Comparison of ENCODE assay signal across 10 cellular contexts in genomic region chr19:17441241-17442135, GRCh38. TPM values are rescaled to one million over a fixed set of nuclear protein-coding genes. Genes with fewer than 3 reads are reported as not detected.
A peak's percentile ranks its signal among the peaks of the same experiment; 100 is the strongest.
DNase-seq lines count a peak whose midpoint lies in the region; ATAC-seq, FAIRE-seq and TF ChIP-seq lines count a peak whose summit lies in the region.
"Had no signal": no experiment of that assay in that cellular context is flagged by ENCODE, and none has a peak within 500 bp of the region (broad histone marks: within the 10 kb centered on the region; RNA-seq: fewer than 3 reads in every experiment).

No MANE protein-coding gene starts in this region.

- FAIRE-seq in GM19239 (lab: Jason Lieb, UNC): no peak

- H3K27ac Mint-ChIP-seq in memory B cell: no peak overlapping the region

- H3K27me3 ChIP-seq in body of pancreas (no peaks in the 10 kb centered on the region), vagina (no peaks in the 10 kb centered on the region)

- no peaks in the 10 kb centered on the region for H3K9me3 ChIP-seq in body of pancreas
- H3K9me3 ChIP-seq in vagina: no peaks in the 10 kb centered on the region

- H3K4me3 Mint-ChIP-seq in memory B cell: no peak overlapping the region

- H3K36me3 ChIP-seq in body of pancreas (replicated peaks in 1 of 2; ENCODE audit: insufficient read depth in 1 of 2, low read depth in 2 of 2) (no peaks in the 10 kb centered on the region), vagina (no peaks in the 10 kb centered on the region)

- H3K9me3 Mint-ChIP-seq in memory B cell: no peaks in the 10 kb centered on the region

- TF ChIP-seq POLR2A in body of pancreas (IDR thresholded peaks at IDR 0.05): no peak
- no peak for TF ChIP-seq POLR2A in vagina (IDR thresholded peaks at IDR 0.05)

- no peaks in the 10 kb centered on the region for H3K4me1 Mint-ChIP-seq in memory B cell

- intact Hi-C loops in body of pancreas (cut with DNase I) (no loop called here), vagina (cut with DNase I) (no loop called here)

- peak; percentile 58 for ATAC-seq in body of pancreas
- ATAC-seq in memory B cell (ENCODE audit: low read depth): peak; percentile 49
- no peak for ATAC-seq in HG02885 (IDR thresholded peaks at IDR 0.05; ENCODE audit: poor library complexity, unreplicated experiment)

- H3K4me1 ChIP-seq in body of pancreas: no peaks in the 10 kb centered on the region
- no peaks in the 10 kb centered on the region for H3K4me1 ChIP-seq in vagina

- peak; percentile 19 to 26 for DNase-seq in NOMO-1 (lab: John Stamatoyannopoulos, UW; ENCODE audit: unreplicated experiment in 2 of 2)
- DNase-seq in NOMO-1 treated with dmso at 0.1 percent for 144 hours (lab: John Stamatoyannopoulos, UW; ENCODE audit: unreplicated experiment): no peak
- DNase-seq in NCI-H2196 (lab: John Stamatoyannopoulos, UW; ENCODE audit: unreplicated experiment): peak; percentile 34
- DNase-seq in body of pancreas: peak in 2 of 4 donors; percentile 14 to 23
- no peak for DNase-seq in memory B cell (ENCODE audit: low spot score in 2 of 2)
- DNase-seq in GM19239 (ENCODE audit: insufficient read length, low spot score): no peak
- DNase-seq in vagina (ENCODE audit: extremely low spot score in 2 of 2): no peak
- DNase-seq: right cardiac atrium had no signal

- peak in 6 of 7 experiments; percentile 8 to 51 (median 43) for TF ChIP-seq CTCF in body of pancreas (IDR thresholded peaks at IDR 0.05)
- TF ChIP-seq CTCF in vagina (IDR thresholded peaks at IDR 0.05): no peak

- H3K27ac ChIP-seq in body of pancreas (no peak overlapping the region), vagina (no peak overlapping the region)

- WGBS in body of pancreas, 2 donors: 53 to 68% methylated on average over 8 of the region's 8 CpGs

- H3K36me3 Mint-ChIP-seq in memory B cell: peaks cover 2% of the 10 kb centered on the region

- H3K4me3 ChIP-seq in body of pancreas (no peak overlapping the region), vagina (no peak overlapping the region)

- H3K27me3 Mint-ChIP-seq in memory B cell: no peaks in the 10 kb centered on the region

RNA-seq across cellular contexts. Expression of gene TMEM221, which starts 7.0 kb away (rescaled TPM):
- total RNA-seq in body of pancreas: under 1 TPM in 1 of 2 donors, not detected in 1; 0.52 TPM
- total RNA-seq in vagina: 0.49 TPM
- total RNA-seq: activated CD8-positive, alpha-beta memory T cell treated with anti-CD3 and anti-CD28 coated beads for 36 hours had no signal

RNA-seq across cellular contexts. Expression of gene NXNL1, which starts 19.2 kb away (rescaled TPM):
- not detected for total RNA-seq in body of pancreas
- total RNA-seq in vagina: not detected
- total RNA-seq: activated CD8-positive, alpha-beta memory T cell treated with anti-CD3 and anti-CD28 coated beads for 36 hours had no signal

RNA-seq across cellular contexts. Expression of gene MVB12A, which starts 21.6 kb away (rescaled TPM):
- total RNA-seq in body of pancreas: 10 to 100 TPM; 33.3 to 34.8 TPM
- 53.3 TPM for total RNA-seq in vagina

RNA-seq across cellular contexts. Expression of gene SLC27A1, which starts 28.8 kb away (rescaled TPM):
- total RNA-seq in body of pancreas: 10 to 100 TPM; 21.1 to 25.7 TPM
- total RNA-seq in vagina: 22.1 TPM

RNA-seq across cellular contexts. Expression of gene BST2, which starts 36.1 kb away (rescaled TPM):
- total RNA-seq in body of pancreas (10 to 100 TPM; 34.3 to 43.6 TPM), vagina (88.4 TPM)

Comparison
In these comparisons a context has a peak if more than half of its experiments do, and no peak if none do; other contexts are left out.
1. DNase-seq: peak in NOMO-1 (2 of 2) and NCI-H2196 (single experiment); none in NOMO-1 treated with dmso at 0.1 percent for 144 hours (single experiment), memory B cell (0 of 2), GM19239 (single experiment) and vagina (0 of 2).
2. CTCF ChIP-seq: peak in body of pancreas (6 of 7); none in vagina (0 of 3).